ENCODE assay signal across 24 cellular contexts in the genomic region with DNA sequence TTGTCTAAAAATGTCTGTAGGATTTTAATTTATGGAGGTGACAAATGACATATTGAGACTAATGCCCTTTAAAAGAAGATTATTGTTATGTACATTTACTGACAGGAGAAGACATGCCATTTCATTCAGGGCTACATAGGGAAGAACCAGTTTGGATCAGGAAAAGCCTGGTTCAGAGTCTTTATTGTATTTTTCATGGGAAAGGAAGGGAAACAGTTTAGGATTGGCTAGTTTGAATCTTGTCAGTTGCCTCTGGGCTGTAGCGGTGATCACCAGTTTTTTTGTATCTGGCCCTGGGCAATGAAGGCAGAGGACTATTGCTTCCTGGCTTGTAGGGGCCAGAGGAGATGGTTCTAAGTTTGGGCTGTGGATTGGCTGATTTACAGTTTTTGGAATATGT. TPM values are rescaled to one million over a fixed set of nuclear protein-coding genes. Genes with fewer than 3 reads are reported as not detected.
A peak's percentile ranks its signal among the peaks of the same experiment; 100 is the strongest.
DNase-seq lines count a peak whose midpoint lies in the region; ATAC-seq, FAIRE-seq and TF ChIP-seq lines count a peak whose summit lies in the region.
"Had no signal": no experiment of that assay in that cellular context is flagged by ENCODE, and none has a peak within 500 bp of the region (broad histone marks: within the 10 kb centered on the region; RNA-seq: fewer than 3 reads in every experiment).

No MANE protein-coding gene starts in this region.

- H3K4me1 Mint-ChIP-seq in T-helper 17 cell (peaks cover 16% of the 10 kb centered on the region), type B pancreatic cell (ENCODE audit: unreplicated experiment) (no peaks in the 10 kb centered on the region)

- H3K36me3 Mint-ChIP-seq in T-helper 17 cell (ENCODE audit: low read depth): no peaks in the 10 kb centered on the region
- peaks cover 19% of the 10 kb centered on the region for H3K36me3 Mint-ChIP-seq in type B pancreatic cell

- H3K9me3 Mint-ChIP-seq in type B pancreatic cell: no peaks in the 10 kb centered on the region
- H3K9me3 Mint-ChIP-seq: activated CD4-positive, alpha-beta memory T cell treated with anti-CD3 and anti-CD28 coated beads, Interleukin-2, amount 10 ng/mL, durations not matched to agents 7 days and 5 days; GM23338; IgD-negative memory B cell; T-cell had no signal

- CTCF ChIA-PET in AG04450 (lab: Charles Lee): interaction anchor here (1.1 to 1.4 kb wide), 2 partner anchors 22 to 44 kb away, joined by 3 to 4 read pairs; no protein-coding TSS in a partner anchor

- H3K27ac Mint-ChIP-seq in T-helper 17 cell: peak overlapping the region; percentile 16
- no peak overlapping the region for H3K27ac Mint-ChIP-seq in type B pancreatic cell
- H3K27ac Mint-ChIP-seq: activated CD4-positive, alpha-beta memory T cell treated with anti-CD3 and anti-CD28 coated beads, Interleukin-2, amount 10 ng/mL, durations not matched to agents 7 days and 5 days; GM23338; IgD-negative memory B cell had no signal

- POLR2A ChIA-PET in AG04450 (lab: Yijun Ruan, JAX): no interaction called here

- DNase-seq in AG04450 (ENCODE audit: low read depth, low spot score) (no peak), GM19239 (ENCODE audit: insufficient read length, low spot score) (no peak), T-helper 17 cell (no peak), foreskin melanocyte (peak; percentile 51), NOMO-1 treated with dmso at 0.1 percent for 144 hours (lab: John Stamatoyannopoulos, UW; ENCODE audit: unreplicated experiment) (no peak), type B pancreatic cell (ENCODE audit: extremely low spot score, unreplicated experiment) (no peak)
- DNase-seq in effector CD8-positive, alpha-beta T cell (lab: John Stamatoyannopoulos, UW): no peak
- DNase-seq: activated CD4-positive, alpha-beta memory T cell treated with anti-CD3 and anti-CD28 coated beads, Interleukin-2, amount 10 ng/mL, durations not matched to agents 7 days and 5 days; activated gamma-delta T cell; Calu3; dermis blood vessel endothelial cell; hypothalamus; left ventricle myocardium inferior; midbrain; naive thymus-derived CD4-positive, alpha-beta T cell; NCI-H1105; NCI-H187 treated with DMSO at 0.1 percent for 48 hours; NCI-H526 treated with DMSO at 0.1 percent for 48 hours; stomach; T-cell; tibial artery had no signal

- ATAC-seq in T-helper 17 cell (no peak), GM19324 (IDR thresholded peaks at IDR 0.05; ENCODE audit: low FRiP score, unreplicated experiment) (no peak)
- ATAC-seq: GM23338; naive thymus-derived CD4-positive, alpha-beta T cell; T-cell had no signal

- H3K9me3 ChIP-seq in AG04450 (ENCODE audit: control insufficient read depth, insufficient read depth, low read length) (no peaks in the 10 kb centered on the region; the same call in 1 of the 2 replicates), T-helper 17 cell (ENCODE audit: control insufficient read depth, low read length, poor library complexity, severe bottlenecking) (no peaks in the 10 kb centered on the region)
- H3K9me3 ChIP-seq: left ventricle myocardium inferior, stomach, tibial artery had no signal

- TF ChIP-seq CTCF in AG04450 (IDR thresholded peaks at IDR 0.05; ENCODE audit: low read depth, low read length): no peak
- TF ChIP-seq CTCF in type B pancreatic cell (conservative IDR thresholded peaks at IDR 0.05): no peak

- no peak overlapping the region for H3K4me3 ChIP-seq in AG04450 (ENCODE audit: low read depth, low read length)
- H3K4me3 ChIP-seq: GM23338, left ventricle myocardium inferior, stomach, tibial artery had no signal

- peak overlapping the region; percentile 11 for H3K27ac ChIP-seq in AG04450 (ENCODE audit: low read depth, low read length)
- H3K27ac ChIP-seq: left ventricle myocardium inferior, stomach, tibial artery had no signal

- FAIRE-seq in GM19239 (lab: Jason Lieb, UNC): peak; percentile 62

- H3K4me3 Mint-ChIP-seq in T-helper 17 cell (no peak overlapping the region), type B pancreatic cell (no peak overlapping the region)
- H3K4me3 Mint-ChIP-seq: activated CD4-positive, alpha-beta memory T cell treated with anti-CD3 and anti-CD28 coated beads, Interleukin-2, amount 10 ng/mL, durations not matched to agents 7 days and 5 days; GM23338; IgD-negative memory B cell; naive thymus-derived CD4-positive, alpha-beta T cell; T-cell had no signal

- H3K27me3 Mint-ChIP-seq in T-helper 17 cell: no peaks in the 10 kb centered on the region
- no peaks in the 10 kb centered on the region for H3K27me3 Mint-ChIP-seq in type B pancreatic cell
- H3K27me3 Mint-ChIP-seq: activated CD4-positive, alpha-beta memory T cell treated with anti-CD3 and anti-CD28 coated beads, Interleukin-2, amount 10 ng/mL, durations not matched to agents 7 days and 5 days; IgD-negative memory B cell; naive thymus-derived CD4-positive, alpha-beta T cell; T-cell had no signal

- no peaks in the 10 kb centered on the region for H3K27me3 ChIP-seq in AG04450 (ENCODE audit: control insufficient read depth, insufficient read depth, low read length)
- H3K27me3 ChIP-seq: stomach, tibial artery had no signal

RNA-seq across cellular contexts. Expression of a gene that starts 31.8 kb away (rescaled TPM):
- polyA plus RNA-seq in AG04450 (2011; rRNA removed): 14.8 and 18.6 TPM in 2 replicates
- polyA minus RNA-seq in AG04450 (2011; rRNA and poly(A)+ RNA removed): 9.9 and 10.6 TPM in 2 replicates
- 10 to 100 TPM; 28.8 to 31.7 TPM for total RNA-seq in T-helper 17 cell
- 23.0 and 31.6 TPM in 2 replicates for total RNA-seq in type B pancreatic cell (ENCODE audit: low replicate concordance)
